8 cellular contexts compared by ENCODE assay signal in genomic region chr5:163408311-163408923, GRCh38. TPM values are rescaled to one million over a fixed set of nuclear protein-coding genes. Genes with fewer than 3 reads are reported as not detected.
DNase-seq lines count a peak whose midpoint lies in the region; ATAC-seq and TF ChIP-seq lines count a peak whose summit lies in the region.

No MANE protein-coding gene starts in this region.

- POLR2A ChIA-PET in WTC11 (lab: Charles Lee) = no interaction called here

- no peak overlapping the region for H3K27ac Mint-ChIP-seq in WTC11

- DNase-seq in SIG-M5 treated with dmso at 0.1 percent for 504 hours (lab: John Stamatoyannopoulos, UW; ENCODE audit: unreplicated experiment) (peak; percentile 59), SIG-M5 (lab: John Stamatoyannopoulos, UW) (no peak), NCI-H146 treated with DMSO at 0.1 percent for 48 hours (lab: John Stamatoyannopoulos, UW; ENCODE audit: unreplicated experiment) (peak; percentile 0), WTC11 (ENCODE audit: low spot score) (peak; percentile 57), left lobe of liver (ENCODE audit: low spot score) (peak; percentile 57)
- DNase-seq in central memory CD4-positive, alpha-beta T cell = peak; percentile 38
- peak; percentile 61 for DNase-seq in stimulated activated CD4-positive, alpha-beta T cell treated with anti-CD3 and anti-CD28 coated beads, Interleukin-4, amount 100 ng/mL, for 24 hours

- peak; percentile 54 for ATAC-seq in HG02763 (IDR thresholded peaks at IDR 0.05; ENCODE audit: unreplicated experiment)
- peak; percentile 86 for ATAC-seq in WTC11
- peak; percentile 94 for ATAC-seq in left lobe of liver

- no peaks in the 10 kb centered on the region for H3K9me3 Mint-ChIP-seq in WTC11

- H3K27me3 Mint-ChIP-seq in WTC11 (ENCODE audit: low read depth) = no peaks in the 10 kb centered on the region

- H3K4me3 Mint-ChIP-seq in WTC11 = peak overlapping the region; percentile 15; the same call in 1 of the 2 replicates

- peak; percentile 87 for TF ChIP-seq CTCF in WTC11 (IDR thresholded peaks at IDR 0.05)

- CTCF ChIA-PET in WTC11 (lab: Charles Lee) = interaction anchor here (0.5 to 4.2 kb wide), 50 partner anchors 9 to 1864 kb away, joined by 3 to 53 read pairs (median 3); partner anchors contain the start of genes HMMR and NUDCD2

- H3K4me1 Mint-ChIP-seq in WTC11 = peaks cover 11% of the 10 kb centered on the region

- no peaks in the 10 kb centered on the region for H3K36me3 Mint-ChIP-seq in WTC11

TF ChIP-seq in WTC11, 78 proteins besides CTCF, POLR2A, EP300 and RAD21:
- TF ChIP-seq CREB1 (CRISPR knock-in tag; IDR thresholded peaks at IDR 0.05) = no peak
- TF ChIP-seq GABPB1 (CRISPR knock-in tag; IDR thresholded peaks at IDR 0.05) = no peak
- TF ChIP-seq ZNF396 (CRISPR knock-in tag; IDR thresholded peaks at IDR 0.05; ENCODE audit: borderline replicate concordance) = no peak
- TF ChIP-seq NR3C1 (CRISPR knock-in tag; conservative IDR thresholded peaks at IDR 0.05; ENCODE audit: low read depth) = no peak
- TF ChIP-seq, protein P1, sequence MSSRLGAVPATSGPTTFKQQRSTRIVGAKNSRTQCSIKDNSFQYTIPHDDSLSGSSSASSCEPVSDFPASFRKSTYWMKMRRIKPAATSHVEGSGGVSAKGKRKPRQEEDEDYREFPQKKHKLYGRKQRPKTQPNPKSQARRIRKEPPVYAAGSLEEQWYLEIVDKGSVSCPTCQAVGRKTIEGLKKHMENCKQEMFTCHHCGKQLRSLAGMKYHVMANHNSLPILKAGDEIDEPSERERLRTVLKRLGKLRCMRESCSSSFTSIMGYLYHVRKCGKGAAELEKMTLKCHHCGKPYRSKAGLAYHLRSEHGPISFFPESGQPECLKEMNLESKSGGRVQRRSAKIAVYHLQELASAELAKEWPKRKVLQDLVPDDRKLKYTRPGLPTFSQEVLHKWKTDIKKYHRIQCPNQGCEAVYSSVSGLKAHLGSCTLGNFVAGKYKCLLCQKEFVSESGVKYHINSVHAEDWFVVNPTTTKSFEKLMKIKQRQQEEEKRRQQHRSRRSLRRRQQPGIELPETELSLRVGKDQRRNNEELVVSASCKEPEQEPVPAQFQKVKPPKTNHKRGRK (CRISPR knock-in tag; IDR thresholded peaks at IDR 0.05; ENCODE audit: borderline replicate concordance) = no peak
- TF ChIP-seq ZNF425 (CRISPR knock-in tag; conservative IDR thresholded peaks at IDR 0.05) = no peak
- no peak for TF ChIP-seq MAX (CRISPR knock-in tag; IDR thresholded peaks at IDR 0.05)
- TF ChIP-seq, protein P2, sequence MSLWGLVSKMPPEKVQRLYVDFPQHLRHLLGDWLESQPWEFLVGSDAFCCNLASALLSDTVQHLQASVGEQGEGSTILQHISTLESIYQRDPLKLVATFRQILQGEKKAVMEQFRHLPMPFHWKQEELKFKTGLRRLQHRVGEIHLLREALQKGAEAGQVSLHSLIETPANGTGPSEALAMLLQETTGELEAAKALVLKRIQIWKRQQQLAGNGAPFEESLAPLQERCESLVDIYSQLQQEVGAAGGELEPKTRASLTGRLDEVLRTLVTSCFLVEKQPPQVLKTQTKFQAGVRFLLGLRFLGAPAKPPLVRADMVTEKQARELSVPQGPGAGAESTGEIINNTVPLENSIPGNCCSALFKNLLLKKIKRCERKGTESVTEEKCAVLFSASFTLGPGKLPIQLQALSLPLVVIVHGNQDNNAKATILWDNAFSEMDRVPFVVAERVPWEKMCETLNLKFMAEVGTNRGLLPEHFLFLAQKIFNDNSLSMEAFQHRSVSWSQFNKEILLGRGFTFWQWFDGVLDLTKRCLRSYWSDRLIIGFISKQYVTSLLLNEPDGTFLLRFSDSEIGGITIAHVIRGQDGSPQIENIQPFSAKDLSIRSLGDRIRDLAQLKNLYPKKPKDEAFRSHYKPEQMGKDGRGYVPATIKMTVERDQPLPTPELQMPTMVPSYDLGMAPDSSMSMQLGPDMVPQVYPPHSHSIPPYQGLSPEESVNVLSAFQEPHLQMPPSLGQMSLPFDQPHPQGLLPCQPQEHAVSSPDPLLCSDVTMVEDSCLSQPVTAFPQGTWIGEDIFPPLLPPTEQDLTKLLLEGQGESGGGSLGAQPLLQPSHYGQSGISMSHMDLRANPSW (CRISPR knock-in tag; conservative IDR thresholded peaks at IDR 0.05; ENCODE audit: low read depth) = no peak
- TF ChIP-seq ZMAT4 (CRISPR knock-in tag; IDR thresholded peaks at IDR 0.05) = no peak
- no peak for TF ChIP-seq ZNF263 (CRISPR knock-in tag; IDR thresholded peaks at IDR 0.05; ENCODE audit: low read depth)
- TF ChIP-seq SOX15 (CRISPR knock-in tag; IDR thresholded peaks at IDR 0.05) = no peak
- no peak for TF ChIP-seq NFYB (CRISPR knock-in tag; conservative IDR thresholded peaks at IDR 0.05; ENCODE audit: low read depth)
- TF ChIP-seq, protein P3, sequence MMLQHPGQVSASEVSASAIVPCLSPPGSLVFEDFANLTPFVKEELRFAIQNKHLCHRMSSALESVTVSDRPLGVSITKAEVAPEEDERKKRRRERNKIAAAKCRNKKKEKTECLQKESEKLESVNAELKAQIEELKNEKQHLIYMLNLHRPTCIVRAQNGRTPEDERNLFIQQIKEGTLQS (CRISPR knock-in tag; conservative IDR thresholded peaks at IDR 0.05) = no peak

RNA-seq across cellular contexts. Expression of gene CCNG1, which starts 29.0 kb away (rescaled TPM):
- 395 to 438 TPM (median 433 TPM) in 3 replicates for total RNA-seq in WTC11 (2021)
- total RNA-seq in left lobe of liver = 89.5 TPM

RNA-seq across cellular contexts. Expression of gene NUDCD2, which starts 51.5 kb away (rescaled TPM):
- 68.5 to 73.4 TPM (median 69.4 TPM) in 3 replicates for total RNA-seq in WTC11 (2021)
- total RNA-seq in left lobe of liver = 17.9 TPM

RNA-seq across cellular contexts. Expression of gene HMMR, which starts 52.0 kb away (rescaled TPM):
- total RNA-seq in WTC11 (2021) (69.1 to 78.5 TPM (median 73.3 TPM) in 3 replicates), left lobe of liver (0.33 TPM)

Comparison
In these comparisons a context has a peak if more than half of its experiments do, and no peak if none do; other contexts are left out.
1. RNA of gene HMMR, which starts 52.0 kb away (total RNA-seq): 69.1 to 78.5 TPM in WTC11; 0.33 TPM in left lobe of liver (single experiment); every median in the first group is over 10 times any median in the second.
2. Peak in every context shown above with its lines, with median percentiles within 50 percentile points of each other: ATAC-seq.